ENCODE assay signal across 30 cellular contexts in genomic region chr12:43094886-43095285, GRCh38.
"Had no signal": no experiment of that assay in that cellular context is flagged by ENCODE, and none has a peak within 500 bp of the region (broad histone marks: within the 10 kb centered on the region; RNA-seq: fewer than 3 reads in every experiment).

No MANE protein-coding gene starts in this region.

- H3K4me3 Mint-ChIP-seq: activated CD4-positive, alpha-beta T cell treated with anti-CD3 and anti-CD28 coated beads for 36 hours; activated CD4-positive, alpha-beta T cell treated with anti-CD3 and anti-CD28 coated beads, Interleukin-2, amount 10 ng/mL, durations not matched to agents 7 days and 5 days; activated CD8-positive, alpha-beta T cell treated with anti-CD3 and anti-CD28 coated beads, Interleukin-2, amount 10 ng/mL, durations not matched to agents 7 days and 5 days; activated naive CD4-positive, alpha-beta T cell treated with anti-CD3 and anti-CD28 coated beads, Interleukin-2, amount 50 U/mL, for 24 hours; activated naive CD8-positive, alpha-beta T cell treated with anti-CD3 and anti-CD28 coated beads, Interleukin-2, amount 10 ng/mL, durations not matched to agents 7 days and 5 days; activated T-cell treated with anti-CD3 and anti-CD28 coated beads, Interleukin-2, amount 50 U/mL, for 24 hours; brain; T-helper 1 cell treated with Interleukin-12 subunit alpha and Interleukin-12 subunit beta and Interleukin-4 antibody, amounts not matched to agents 30 μg/mL and 1 μg/mL, for 36 hours; T-helper 2 cell treated with Interferon-gamma antibody and Interleukin-4, amounts not matched to agents 5 μg/mL and 100 μg/mL, for 36 hours had no signal

- FAIRE-seq: bronchial epithelial cell, K562, TTC549 had no signal

- H3K27me3 Mint-ChIP-seq: activated CD4-positive, alpha-beta T cell treated with anti-CD3 and anti-CD28 coated beads for 36 hours; activated CD4-positive, alpha-beta T cell treated with anti-CD3 and anti-CD28 coated beads, Interleukin-2, amount 10 ng/mL, durations not matched to agents 7 days and 5 days; activated naive CD4-positive, alpha-beta T cell treated with anti-CD3 and anti-CD28 coated beads, Interleukin-2, amount 50 U/mL, for 24 hours; activated naive CD8-positive, alpha-beta T cell treated with anti-CD3 and anti-CD28 coated beads, Interleukin-2, amount 10 ng/mL, durations not matched to agents 7 days and 5 days; activated T-cell treated with anti-CD3 and anti-CD28 coated beads, Interleukin-2, amount 50 U/mL, for 24 hours had no signal

- ATAC-seq: activated CD4-positive, alpha-beta T cell treated with anti-CD3 and anti-CD28 coated beads for 36 hours; activated CD8-positive, alpha-beta T cell treated with anti-CD3 and anti-CD28 coated beads, Interleukin-2, amount 10 ng/mL, durations not matched to agents 7 days and 5 days; K562; Panc1 had no signal

- H3K4me2 ChIP-seq: SK-N-SH had no signal

- H3K27ac Mint-ChIP-seq: activated CD4-positive, alpha-beta T cell treated with anti-CD3 and anti-CD28 coated beads for 36 hours; activated CD4-positive, alpha-beta T cell treated with anti-CD3 and anti-CD28 coated beads, Interleukin-2, amount 10 ng/mL, durations not matched to agents 7 days and 5 days; activated CD8-positive, alpha-beta T cell treated with anti-CD3 and anti-CD28 coated beads, Interleukin-2, amount 10 ng/mL, durations not matched to agents 7 days and 5 days; activated naive CD4-positive, alpha-beta T cell treated with anti-CD3 and anti-CD28 coated beads, Interleukin-2, amount 50 U/mL, for 24 hours; activated naive CD8-positive, alpha-beta T cell treated with anti-CD3 and anti-CD28 coated beads, Interleukin-2, amount 10 ng/mL, durations not matched to agents 7 days and 5 days; activated T-cell treated with anti-CD3 and anti-CD28 coated beads, Interleukin-2, amount 50 U/mL, for 24 hours; activated T-helper 2 cell treated with anti-CD3 and anti-CD28 coated beads, Interferon-gamma antibody, Interleukin-2, Interleukin-4, amounts not matched to agents 10 μg/mL and 5 μg/mL and 100 μg/mL, durations not matched to agents 14 hours and 24 hours and 36 hours; brain; T-helper 1 cell treated with Interleukin-12 subunit alpha and Interleukin-12 subunit beta and Interleukin-4 antibody, amounts not matched to agents 30 μg/mL and 1 μg/mL, for 36 hours; T-helper 2 cell treated with Interferon-gamma antibody and Interleukin-4, amounts not matched to agents 5 μg/mL and 100 μg/mL, for 36 hours had no signal

- H3K27me3 ChIP-seq: SJCRH30 had no signal

- H3K9ac ChIP-seq: SK-N-SH had no signal

- H3K27ac ChIP-seq: SJCRH30 had no signal

- H3K4me3 ChIP-seq: K562, SJCRH30 had no signal

- H3K9me3 ChIP-seq: SJCRH30, SK-N-SH had no signal

- H3K4me1 Mint-ChIP-seq: activated CD4-positive, alpha-beta T cell treated with anti-CD3 and anti-CD28 coated beads for 36 hours; activated CD4-positive, alpha-beta T cell treated with anti-CD3 and anti-CD28 coated beads, Interleukin-2, amount 10 ng/mL, durations not matched to agents 7 days and 5 days; activated naive CD4-positive, alpha-beta T cell treated with anti-CD3 and anti-CD28 coated beads, Interleukin-2, amount 50 U/mL, for 24 hours; activated naive CD8-positive, alpha-beta T cell treated with anti-CD3 and anti-CD28 coated beads, Interleukin-2, amount 10 ng/mL, durations not matched to agents 7 days and 5 days had no signal

- H3K36me3 ChIP-seq: SJCRH30 had no signal

- H3K9me3 Mint-ChIP-seq: T-helper 1 cell treated with Interleukin-12 subunit alpha and Interleukin-12 subunit beta and Interleukin-4 antibody, amounts not matched to agents 30 μg/mL and 1 μg/mL, for 36 hours had no signal

- DNase-seq: activated CD4-positive, alpha-beta T cell treated with anti-CD3 and anti-CD28 coated beads for 36 hours; activated CD4-positive, alpha-beta T cell treated with anti-CD3 and anti-CD28 coated beads, Interleukin-2, amount 10 ng/mL, durations not matched to agents 7 days and 5 days; activated CD4-positive, alpha-beta T cell treated with anti-CD3 and anti-CD28 coated beads, Interleukin-2, amount 50 U/mL, for 48 hours; activated CD8-positive, alpha-beta T cell treated with anti-CD3 and anti-CD28 coated beads, Interleukin-2, amount 10 ng/mL, durations not matched to agents 7 days and 5 days; activated gamma-delta T cell; activated naive CD4-positive, alpha-beta T cell treated with Interleukin-2 at 50 U/mL for 16 hours; activated naive CD8-positive, alpha-beta T cell treated with anti-CD3 and anti-CD28 coated beads, Interleukin-2, amount 10 ng/mL, durations not matched to agents 7 days and 5 days; activated T-cell treated with anti-CD3 and anti-CD28 coated beads, Interleukin-2, amount 50 U/mL, for 24 hours; caudate nucleus; NCI-H1092 treated with DMSO at 0.1 percent for 48 hours; NCI-H1417; NCI-H146; NCI-H187; NCI-H2081; NCI-H2227 treated with DMSO at 0.1 percent for 48 hours; NCI-H526; NCI-H748 treated with DMSO at 0.1 percent for 48 hours; NK-92 treated with Interleukin-12 subunit alpha and Interleukin-12 subunit beta, amount 100 ng/mL, for 24 hours; SHP77; SJCRH30; SK-N-SH had no signal

- H3K36me3 Mint-ChIP-seq: activated naive CD4-positive, alpha-beta T cell treated with anti-CD3 and anti-CD28 coated beads, Interleukin-2, amount 50 U/mL, for 24 hours; activated naive CD8-positive, alpha-beta T cell treated with anti-CD3 and anti-CD28 coated beads, Interleukin-2, amount 10 ng/mL, durations not matched to agents 7 days and 5 days; brain had no signal

- H3K4me1 ChIP-seq: SJCRH30 had no signal
